ENCODE assay signal across 33 cellular contexts in the genomic region with DNA sequence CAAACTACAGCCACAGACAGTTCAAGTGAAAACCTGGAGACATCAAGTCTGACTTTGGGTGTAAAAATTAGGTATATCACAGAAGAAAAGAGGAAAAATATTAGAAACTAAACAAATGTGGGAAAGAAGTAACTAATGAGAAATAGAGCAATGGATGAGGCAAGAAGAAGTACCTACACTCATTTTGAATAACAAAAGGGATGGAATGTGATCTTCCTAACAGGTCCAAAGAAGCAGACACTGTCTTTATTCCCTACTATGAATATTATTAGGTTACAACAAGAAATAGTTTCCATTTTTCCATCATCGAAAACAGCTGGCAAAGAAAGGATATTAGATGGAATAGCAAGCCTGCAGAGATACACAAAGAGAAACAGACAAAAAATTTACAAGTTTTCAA.
"Had no signal": no experiment of that assay in that cellular context is flagged by ENCODE, and none has a peak within 500 bp of the region (broad histone marks: within the 10 kb centered on the region; RNA-seq: fewer than 3 reads in every experiment).

No MANE protein-coding gene starts in this region.

- H2AFZ ChIP-seq: PC-9 had no signal

- H3K9me3 Mint-ChIP-seq: activated CD4-positive, alpha-beta T cell treated with anti-CD3 and anti-CD28 coated beads, Interleukin-2, amount 10 ng/mL, durations not matched to agents 7 days and 5 days; brain had no signal

- FAIRE-seq: bronchial epithelial cell, RCC 7860 had no signal

- DNase-seq: activated CD4-positive, alpha-beta T cell treated with anti-CD3 and anti-CD28 coated beads for 36 hours; activated CD4-positive, alpha-beta T cell treated with anti-CD3 and anti-CD28 coated beads, Interleukin-2, amount 10 ng/mL, durations not matched to agents 7 days and 5 days; activated CD4-positive, alpha-beta T cell treated with anti-CD3 and anti-CD28 coated beads, Interleukin-2, amount 50 U/mL, for 48 hours; activated CD8-positive, alpha-beta memory T cell treated with anti-CD3 and anti-CD28 coated beads, Interleukin-2, amount 50 U/mL, for 4 hours; activated CD8-positive, alpha-beta T cell treated with anti-CD3 and anti-CD28 coated beads, Interleukin-2, amount 10 ng/mL, durations not matched to agents 7 days and 5 days; activated effector memory CD4-positive, alpha-beta T cell treated with Interleukin-2 at 50 U/mL for 16 hours; activated naive CD4-positive, alpha-beta T cell treated with anti-CD3 and anti-CD28 coated beads, Interleukin-2, amount 10 ng/mL, durations not matched to agents 7 days and 5 days; activated naive CD8-positive, alpha-beta T cell treated with anti-CD3 and anti-CD28 coated beads, Interleukin-2, amount 50 U/mL, for 24 hours; activated T-cell treated with anti-CD3 and anti-CD28 coated beads for 4 hours; activated T-cell treated with anti-CD3 and anti-CD28 coated beads, Interleukin-2, amount 50 U/mL, for 48 hours; anterior cingulate cortex; caudate nucleus; NCI-H1092 treated with DMSO at 0.1 percent for 48 hours; NCI-H1417; NCI-H146; NCI-H187; NCI-H2029 treated with DMSO at 0.1 percent for 48 hours; NCI-H2107; NCI-H510A; NCI-H526; NCI-H748 treated with DMSO at 0.1 percent for 48 hours; NK-92 treated with Interleukin-12 subunit alpha and Interleukin-12 subunit beta, amount 100 ng/mL, for 24 hours; PC-9; SIG-M5; SW 1271; T1000; WERI-Rb-1 had no signal

- H3K27me3 Mint-ChIP-seq: activated CD4-positive, alpha-beta T cell treated with anti-CD3 and anti-CD28 coated beads for 36 hours; activated CD4-positive, alpha-beta T cell treated with anti-CD3 and anti-CD28 coated beads, Interleukin-2, amount 10 ng/mL, durations not matched to agents 7 days and 5 days; activated naive CD4-positive, alpha-beta T cell treated with anti-CD3 and anti-CD28 coated beads, Interleukin-2, amount 10 ng/mL, durations not matched to agents 7 days and 5 days; activated naive CD8-positive, alpha-beta T cell; activated naive CD8-positive, alpha-beta T cell treated with anti-CD3 and anti-CD28 coated beads, Interleukin-2, amount 50 U/mL, for 24 hours; brain had no signal

- H3K4me1 Mint-ChIP-seq: activated CD4-positive, alpha-beta T cell treated with anti-CD3 and anti-CD28 coated beads for 36 hours; activated CD4-positive, alpha-beta T cell treated with anti-CD3 and anti-CD28 coated beads, Interleukin-2, amount 10 ng/mL, durations not matched to agents 7 days and 5 days; activated naive CD4-positive, alpha-beta T cell treated with anti-CD3 and anti-CD28 coated beads, Interleukin-2, amount 10 ng/mL, durations not matched to agents 7 days and 5 days; activated naive CD8-positive, alpha-beta T cell treated with anti-CD3 and anti-CD28 coated beads, Interleukin-2, amount 50 U/mL, for 24 hours; brain had no signal

- H3K36me3 ChIP-seq: WERI-Rb-1 had no signal

- ATAC-seq: activated CD4-positive, alpha-beta T cell treated with anti-CD3 and anti-CD28 coated beads for 36 hours; activated CD8-positive, alpha-beta T cell treated with anti-CD3 and anti-CD28 coated beads, Interleukin-2, amount 10 ng/mL, durations not matched to agents 7 days and 5 days; activated naive CD8-positive, alpha-beta T cell treated with anti-CD3 and anti-CD28 coated beads, Interleukin-2, amount 50 U/mL, for 24 hours; Right ventricle myocardium inferior had no signal

- H3K36me3 Mint-ChIP-seq: activated naive CD4-positive, alpha-beta T cell treated with anti-CD3 and anti-CD28 coated beads, Interleukin-2, amount 10 ng/mL, durations not matched to agents 7 days and 5 days; activated naive CD8-positive, alpha-beta T cell; brain had no signal

- H3K27ac ChIP-seq: PC-9, RWPE1, WERI-Rb-1 had no signal

- H3K4me2 ChIP-seq: PC-9 had no signal

- H3K4me3 Mint-ChIP-seq: activated CD4-positive, alpha-beta T cell treated with anti-CD3 and anti-CD28 coated beads for 36 hours; activated CD4-positive, alpha-beta T cell treated with anti-CD3 and anti-CD28 coated beads, Interleukin-2, amount 10 ng/mL, durations not matched to agents 7 days and 5 days; activated CD8-positive, alpha-beta T cell treated with anti-CD3 and anti-CD28 coated beads, Interleukin-2, amount 10 ng/mL, durations not matched to agents 7 days and 5 days; activated naive CD4-positive, alpha-beta T cell treated with anti-CD3 and anti-CD28 coated beads, Interleukin-2, amount 10 ng/mL, durations not matched to agents 7 days and 5 days; activated naive CD8-positive, alpha-beta T cell; activated naive CD8-positive, alpha-beta T cell treated with anti-CD3 and anti-CD28 coated beads, Interleukin-2, amount 50 U/mL, for 24 hours; brain had no signal

- H3K4me3 ChIP-seq: PC-9 had no signal
